Comparison of ENCODE assay signal across 15 cellular contexts in the genomic region with DNA sequence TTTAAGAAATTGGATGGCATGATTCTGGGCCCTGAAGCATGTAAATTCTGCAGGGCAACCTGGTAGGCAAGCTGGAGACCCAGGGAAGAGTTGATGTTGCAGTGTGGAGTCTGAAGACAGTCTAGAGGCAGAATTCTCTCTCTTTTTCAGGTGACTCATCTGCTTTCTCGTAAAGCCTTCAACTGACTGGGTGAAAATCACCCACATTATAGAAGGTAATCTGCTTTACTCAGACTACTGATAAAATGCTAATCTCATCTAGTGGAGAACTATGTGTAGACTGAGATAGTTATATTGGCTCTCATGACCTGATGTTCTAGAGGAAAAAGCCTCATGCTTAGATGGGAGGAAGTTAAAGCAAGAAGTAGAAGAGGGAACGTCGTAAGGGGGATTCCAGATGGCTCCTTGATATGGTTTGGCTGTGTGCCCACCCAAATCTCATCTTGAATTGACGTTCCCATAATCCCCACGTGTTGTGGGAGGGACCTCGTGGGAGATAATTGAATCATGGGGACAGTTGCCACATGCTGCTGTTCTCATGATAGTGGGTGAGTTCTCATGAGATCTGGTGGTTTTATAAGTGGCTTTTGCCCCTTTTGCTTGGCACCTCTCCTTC.
DNase-seq lines count a peak whose midpoint lies in the region; ATAC-seq and TF ChIP-seq lines count a peak whose summit lies in the region.
"Had no signal": no experiment of that assay in that cellular context is flagged by ENCODE, and none has a peak within 500 bp of the region (broad histone marks: within the 10 kb centered on the region; RNA-seq: fewer than 3 reads in every experiment).

No MANE protein-coding gene starts in this region.

- no peaks in the 10 kb centered on the region for H3K27me3 Mint-ChIP-seq in activated CD4-positive, alpha-beta memory T cell treated with anti-CD3 and anti-CD28 coated beads for 36 hours
- no peaks in the 10 kb centered on the region for H3K27me3 Mint-ChIP-seq in activated CD4-positive, alpha-beta memory T cell treated with anti-CD3 and anti-CD28 coated beads, Interleukin-2, amount 10 ng/mL, durations not matched to agents 7 days and 5 days
- H3K27me3 Mint-ChIP-seq in naive thymus-derived CD8-positive, alpha-beta T cell: no peaks in the 10 kb centered on the region

- peak; percentile 70 to 81 for ATAC-seq in naive thymus-derived CD8-positive, alpha-beta T cell
- ATAC-seq: heart left ventricle, psoas muscle had no signal

- no peak for TF ChIP-seq POLR2A in spleen (IDR thresholded peaks at IDR 0.05)

- H3K9me3 ChIP-seq in spleen: no peaks in the 10 kb centered on the region
- no peaks in the 10 kb centered on the region for H3K9me3 ChIP-seq in BE2C
- H3K9me3 ChIP-seq: HAP-1, heart left ventricle, psoas muscle, tibial artery had no signal

- TF ChIP-seq CTCF in spleen (IDR thresholded peaks at IDR 0.05 in 8 of 11, conservative IDR thresholded peaks at IDR 0.05 in 3 of 11) (no peak), BE2C (IDR thresholded peaks at IDR 0.05; ENCODE audit: low read depth, low read length) (no peak)

- H3K4me3 ChIP-seq in spleen: no peak overlapping the region
- H3K4me3 ChIP-seq in BE2C (ENCODE audit: low read depth, low read length): no peak overlapping the region
- H3K4me3 ChIP-seq: HAP-1, heart left ventricle, psoas muscle, tibial artery had no signal

- CTCF ChIA-PET in activated CD4-positive, alpha-beta memory T cell treated with anti-CD3 and anti-CD28 coated beads for 36 hours (lab: Charles Lee): no interaction called here
- CTCF ChIA-PET in activated CD4-positive, alpha-beta memory T cell treated with anti-CD3 and anti-CD28 coated beads, Interleukin-2, amount 10 ng/mL, durations not matched to agents 7 days and 5 days (lab: Charles Lee): no interaction called here

- intact Hi-C loops in activated CD4-positive, alpha-beta memory T cell treated with anti-CD3 and anti-CD28 coated beads for 36 hours (cut with micrococcal nuclease): no loop called here
- intact Hi-C loops in spleen (cut with DNase I; ENCODE audit: low total_unique reads): no loop called here

- no peak overlapping the region for H3K27ac ChIP-seq in spleen
- H3K27ac ChIP-seq: epithelial cell of prostate, heart left ventricle, psoas muscle, tibial artery had no signal

- no peaks in the 10 kb centered on the region for H3K4me1 ChIP-seq in spleen
- no peaks in the 10 kb centered on the region for H3K4me1 ChIP-seq in BE2C
- H3K4me1 ChIP-seq: HAP-1, heart left ventricle, psoas muscle, tibial artery had no signal

- no peak overlapping the region for H3K4me3 Mint-ChIP-seq in activated CD4-positive, alpha-beta memory T cell treated with anti-CD3 and anti-CD28 coated beads for 36 hours
- H3K4me3 Mint-ChIP-seq in activated CD4-positive, alpha-beta memory T cell treated with anti-CD3 and anti-CD28 coated beads, Interleukin-2, amount 10 ng/mL, durations not matched to agents 7 days and 5 days: no peak overlapping the region
- peak overlapping the region in 5 of 10 donors; percentile 0 to 35 (median 14) for H3K4me3 Mint-ChIP-seq in naive thymus-derived CD8-positive, alpha-beta T cell

- H3K36me3 Mint-ChIP-seq in activated CD4-positive, alpha-beta memory T cell treated with anti-CD3 and anti-CD28 coated beads for 36 hours: no peaks in the 10 kb centered on the region
- H3K36me3 Mint-ChIP-seq in activated CD4-positive, alpha-beta memory T cell treated with anti-CD3 and anti-CD28 coated beads, Interleukin-2, amount 10 ng/mL, durations not matched to agents 7 days and 5 days (ENCODE audit: low read depth): no peaks in the 10 kb centered on the region
- no peaks in the 10 kb centered on the region for H3K36me3 Mint-ChIP-seq in naive thymus-derived CD8-positive, alpha-beta T cell

- peak; percentile 42 for DNase-seq in activated CD4-positive, alpha-beta memory T cell treated with anti-CD3 and anti-CD28 coated beads for 36 hours
- no peak for DNase-seq in activated CD4-positive, alpha-beta memory T cell treated with anti-CD3 and anti-CD28 coated beads, Interleukin-2, amount 10 ng/mL, durations not matched to agents 7 days and 5 days
- peak; percentile 66 for DNase-seq in activated CD8-positive, alpha-beta memory T cell treated with anti-CD3 and anti-CD28 coated beads, Interleukin-2, amount 50 U/mL, for 48 hours
- DNase-seq in naive thymus-derived CD8-positive, alpha-beta T cell: peak in 6 of 10 donors; percentile 12 to 40 (median 24)
- DNase-seq in stimulated activated CD8-positive, alpha-beta memory T cell treated with anti-CD3 and anti-CD28 coated beads, Interleukin-7, amount 100 ng/mL, for 24 hours (ENCODE audit: low read depth): peak; percentile 16
- DNase-seq in spleen (no peak), BE2C (no peak), AG08395 (ENCODE audit: low spot score) (no peak)
- DNase-seq: heart left ventricle, NCI-H146, NCI-H748 treated with DMSO at 0.1 percent for 48 hours, psoas muscle, tibial artery had no signal

- 27 to 35% (median 33%) methylated on average over 6 of the region's 6 CpGs for WGBS in spleen, 5 donors

- no peaks in the 10 kb centered on the region for H3K9me3 Mint-ChIP-seq in activated CD4-positive, alpha-beta memory T cell treated with anti-CD3 and anti-CD28 coated beads for 36 hours
- no peaks in the 10 kb centered on the region for H3K9me3 Mint-ChIP-seq in activated CD4-positive, alpha-beta memory T cell treated with anti-CD3 and anti-CD28 coated beads, Interleukin-2, amount 10 ng/mL, durations not matched to agents 7 days and 5 days
- peaks cover 0 to 2% (median 0%) of the 10 kb centered on the region in 9 donors for H3K9me3 Mint-ChIP-seq in naive thymus-derived CD8-positive, alpha-beta T cell

- no peaks in the 10 kb centered on the region for H3K27me3 ChIP-seq in spleen (replicated peaks in 1 of 7)
- no peaks in the 10 kb centered on the region for H3K27me3 ChIP-seq in BE2C
- H3K27me3 ChIP-seq: heart left ventricle, tibial artery had no signal

- POLR2A ChIA-PET in activated CD4-positive, alpha-beta memory T cell treated with anti-CD3 and anti-CD28 coated beads for 36 hours (lab: Charles Lee): no interaction called here
- POLR2A ChIA-PET in activated CD4-positive, alpha-beta memory T cell treated with anti-CD3 and anti-CD28 coated beads, Interleukin-2, amount 10 ng/mL, durations not matched to agents 7 days and 5 days (lab: Charles Lee): no interaction called here
- POLR2A ChIA-PET in naive thymus-derived CD8-positive, alpha-beta T cell (lab: Charles Lee): no interaction called here

- H3K4me1 Mint-ChIP-seq in activated CD4-positive, alpha-beta memory T cell treated with anti-CD3 and anti-CD28 coated beads for 36 hours (ENCODE audit: low read depth): peaks cover 17% of the 10 kb centered on the region
- H3K4me1 Mint-ChIP-seq in activated CD4-positive, alpha-beta memory T cell treated with anti-CD3 and anti-CD28 coated beads, Interleukin-2, amount 10 ng/mL, durations not matched to agents 7 days and 5 days: peaks cover 5% of the 10 kb centered on the region
- H3K4me1 Mint-ChIP-seq in naive thymus-derived CD8-positive, alpha-beta T cell: peaks cover 10 to 16% (median 14%) of the 10 kb centered on the region in 4 donors

- peak overlapping the region; percentile 68 for H3K27ac Mint-ChIP-seq in activated CD4-positive, alpha-beta memory T cell treated with anti-CD3 and anti-CD28 coated beads for 36 hours
- H3K27ac Mint-ChIP-seq in activated CD4-positive, alpha-beta memory T cell treated with anti-CD3 and anti-CD28 coated beads, Interleukin-2, amount 10 ng/mL, durations not matched to agents 7 days and 5 days: no peak overlapping the region
- peak overlapping the region in 7 of 10 donors; percentile 9 to 83 (median 50) for H3K27ac Mint-ChIP-seq in naive thymus-derived CD8-positive, alpha-beta T cell

- no peaks in the 10 kb centered on the region for H3K36me3 ChIP-seq in spleen
- no peaks in the 10 kb centered on the region for H3K36me3 ChIP-seq in BE2C
- H3K36me3 ChIP-seq: HAP-1, heart left ventricle, tibial artery had no signal

Comparison
In these comparisons a context has a peak if more than half of its experiments do, and no peak if none do; other contexts are left out.
1. DNase-seq: peak in activated CD4-positive, alpha-beta memory T cell treated with anti-CD3 and anti-CD28 coated beads for 36 hours (single experiment), activated CD8-positive, alpha-beta memory T cell treated with anti-CD3 and anti-CD28 coated beads, Interleukin-2, amount 50 U/mL, for 48 hours (single experiment), naive thymus-derived CD8-positive, alpha-beta T cell (6 of 10) and stimulated activated CD8-positive, alpha-beta memory T cell treated with anti-CD3 and anti-CD28 coated beads, Interleukin-7, amount 100 ng/mL, for 24 hours (single experiment); none in activated CD4-positive, alpha-beta memory T cell treated with anti-CD3 and anti-CD28 coated beads, Interleukin-2, amount 10 ng/mL, durations not matched to agents 7 days and 5 days (single experiment), spleen (single experiment), BE2C (single experiment) and AG08395 (single experiment).